2 cellular contexts compared by ENCODE assay signal in genomic region chr16:16367285-16367628, GRCh38. TPM values are rescaled to one million over a fixed set of nuclear protein-coding genes. Genes with fewer than 3 reads are reported as not detected.
"Had no signal": no experiment of that assay in that cellular context is flagged by ENCODE, and none has a peak within 500 bp of the region (broad histone marks: within the 10 kb centered on the region; RNA-seq: fewer than 3 reads in every experiment).

No MANE protein-coding gene starts in this region.

RNA-seq across cellular contexts. Expression of gene NPIPA7, which starts 11.7 kb away (rescaled TPM):
- total RNA-seq: dermis blood vessel endothelial cell, epithelial cell of proximal tubule had no signal
